ENCODE assay signal across 8 cellular contexts in genomic region chr9:83062653-83063527, GRCh38. TPM values are rescaled to one million over a fixed set of nuclear protein-coding genes. Genes with fewer than 3 reads are reported as not detected.
DNase-seq lines count a peak whose midpoint lies in the region; TF ChIP-seq lines count a peak whose summit lies in the region.

Gene RASEF, minus strand, starts transcription at chr9:83063142. Its CDS starts 275 bp downstream, at chr9:83062867.

- H3K36me3 ChIP-seq in cardiac muscle cell (no peaks in the 10 kb centered on the region), thymus (ENCODE audit: control insufficient read depth, insufficient read depth) (no peaks in the 10 kb centered on the region)

- DNase-seq in cardiac muscle cell (ENCODE audit: low read depth in 1 of 2, low spot score in 1 of 2) (peak; percentile 13 to 48), cardiac septum (ENCODE audit: low spot score) (no peak), T1000 (lab: John Stamatoyannopoulos, UW) (peak; percentile 53), iPS-NIHi7 (ENCODE audit: extremely low spot score) (peak; percentile 71), GDM1 (lab: John Stamatoyannopoulos, UW) (no peak), A172 (ENCODE audit: low spot score) (no peak)
- no peak for DNase-seq in activated CD4-positive, alpha-beta T cell treated with anti-CD3 and anti-CD28 coated beads, Interleukin-2, amount 50 U/mL, for 1 hour

- H3K27me3 ChIP-seq in cardiac muscle cell (peaks cover 96% of the 10 kb centered on the region), thymus (ENCODE audit: control insufficient read depth, insufficient read depth) (peaks cover 34% of the 10 kb centered on the region)

- no peak for TF ChIP-seq CTCF in cardiac muscle cell (IDR thresholded peaks at IDR 0.05; ENCODE audit: low read depth, low read length)

- H3K4me1 ChIP-seq in cardiac muscle cell (ENCODE audit: low read depth) (no peaks in the 10 kb centered on the region), thymus (ENCODE audit: control insufficient read depth, insufficient read depth, low read length) (no peaks in the 10 kb centered on the region)

- no peaks in the 10 kb centered on the region for H3K9me3 ChIP-seq in cardiac muscle cell (ENCODE audit: low read depth)
- H3K9me3 ChIP-seq in thymus (ENCODE audit: control insufficient read depth) = no peaks in the 10 kb centered on the region

- intact Hi-C loops in cardiac septum (cut with DNase I) = no loop called here

- 3% methylated on average over 98 of the region's 98 CpGs for WGBS in thymus

- no peak within 1 kb of the TSS for H3K27ac ChIP-seq in cardiac muscle cell
- H3K27ac ChIP-seq in thymus (ENCODE audit: low read depth) = peak within 1 kb of the TSS; percentile 73

- H3K4me3 ChIP-seq in cardiac muscle cell (peak within 1 kb of the TSS; percentile 28), thymus (ENCODE audit: low read length) (peak within 1 kb of the TSS; percentile 25)

RNA-seq across cellular contexts. Expression of gene RASEF, which starts in this region (rescaled TPM):
- total RNA-seq in cardiac muscle cell (0.33 and 0.35 TPM in 2 replicates), cardiac septum (0.16 TPM)
- polyA plus RNA-seq in cardiac muscle cell (0.27 and 0.57 TPM in 2 replicates), thymus (3.0 TPM)
- total RNA-seq in A172 (2014; rRNA removed; shearing (Covaris generic)) = 3.0 and 4.0 TPM in 2 replicates

Comparison
In these comparisons a context has a peak if more than half of its experiments do, and no peak if none do; other contexts are left out.
1. Peak in DNase-seq and H3K4me3 ChIP-seq in cardiac muscle cell; RNA of the gene not detected or under 1 TPM.
2. DNase-seq: peak in T1000 (single experiment) and iPS-NIHi7 (single experiment); none in cardiac septum (single experiment), GDM1 (single experiment), activated CD4-positive, alpha-beta T cell treated with anti-CD3 and anti-CD28 coated beads, Interleukin-2, amount 50 U/mL, for 1 hour (single experiment) and A172 (single experiment).